In the genomic region with DNA sequence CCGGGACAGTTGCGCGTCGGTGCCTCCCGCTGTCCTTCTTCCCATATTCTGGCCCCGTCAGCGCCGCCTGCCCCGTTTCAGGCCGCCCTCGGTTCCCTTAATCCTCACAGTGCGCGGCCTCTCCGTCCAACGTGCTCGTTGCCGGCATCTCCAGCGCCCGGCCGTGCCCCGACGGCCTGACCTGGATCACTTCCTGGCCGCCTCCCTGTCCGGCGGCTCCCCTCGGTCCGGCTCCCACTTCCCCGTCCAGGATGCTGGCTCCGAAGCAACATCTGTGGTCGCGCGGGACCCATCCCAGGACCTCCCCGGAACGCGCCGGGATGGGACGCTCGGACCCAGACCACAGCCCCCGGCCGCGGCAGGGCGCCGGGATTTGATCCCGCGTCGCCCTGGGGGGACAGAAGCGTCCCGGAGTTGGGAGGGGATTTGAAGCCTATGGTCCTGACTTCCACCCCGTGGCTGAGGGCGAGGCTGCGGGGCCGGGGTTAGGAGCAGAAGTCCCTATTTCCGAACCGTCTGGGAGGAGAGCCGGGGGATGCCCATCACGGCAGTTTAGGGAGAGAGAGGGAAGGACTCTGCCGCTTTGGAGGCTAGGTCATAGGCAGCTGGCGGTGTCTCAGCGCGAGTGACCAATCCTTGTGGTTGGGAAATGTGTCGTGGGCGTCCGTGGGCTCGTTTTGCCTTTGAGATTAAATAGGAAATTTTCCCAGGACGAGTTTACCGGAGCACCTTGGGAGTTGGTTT, we compare ENCODE assay signal across 8 cellular contexts. TPM values are rescaled to one million over a fixed set of nuclear protein-coding genes. Genes with fewer than 3 reads are reported as not detected.
A peak's percentile ranks its signal among the peaks of the same experiment; 100 is the strongest.
DNase-seq lines count a peak whose midpoint lies in the region; ATAC-seq and TF ChIP-seq lines count a peak whose summit lies in the region.

No MANE protein-coding gene starts in this region.

- H3K4me1 ChIP-seq in PC-9 (replicated peaks; ENCODE audit: insufficient read depth), result peaks cover 11% of the 10 kb centered on the region
- H3K4me1 ChIP-seq in effector memory CD4-positive, alpha-beta T cell (ENCODE audit: control insufficient read depth, insufficient read depth, low read length, poor library complexity, severe bottlenecking), result peaks cover 9% of the 10 kb centered on the region
- no peaks in the 10 kb centered on the region for H3K4me1 ChIP-seq in mucosa of stomach (ENCODE audit: control insufficient read depth, insufficient read depth, low read length)

- CTCF ChIA-PET in PC-9 (lab: Charles Lee), result interaction anchor here (0.6 kb wide), 1 partner anchor 960 kb away, joined by 3 read pairs; no protein-coding TSS in a partner anchor

- peak overlapping the region; percentile 85 for H3K4me2 ChIP-seq in PC-9

- H3K27me3 ChIP-seq in PC-9 (ENCODE audit: insufficient read depth, low read depth) (no peaks in the 10 kb centered on the region), mucosa of stomach (ENCODE audit: control insufficient read depth, insufficient read depth, low read length) (no peaks in the 10 kb centered on the region)
- H3K27me3 ChIP-seq in effector memory CD4-positive, alpha-beta T cell (replicated peaks; ENCODE audit: control insufficient read depth, insufficient read depth, low read length, poor library complexity, severe bottlenecking), result no peaks in the 10 kb centered on the region

- intact Hi-C loops in PC-9 (cut with micrococcal nuclease; ENCODE audit: unreplicated experiment), result loop anchor here (1.0 to 2.0 kb wide), 3 partner anchors 28 to 90 kb away; a partner anchor contains a TSS

- H2AFZ ChIP-seq in PC-9, result peak overlapping the region; percentile 89

- ATAC-seq in HG02588 (IDR thresholded peaks at IDR 0.05; ENCODE audit: unreplicated experiment), result peak; percentile 30

- no peaks in the 10 kb centered on the region for H3K9me2 ChIP-seq in PC-9 (ENCODE audit: insufficient read depth)

- peak; percentile 7 to 9 for DNase-seq in activated CD4-positive, alpha-beta T cell treated with anti-CD3 and anti-CD28 coated beads for 4 hours
- DNase-seq in activated CD4-positive, alpha-beta T cell treated with anti-CD3 and anti-CD28 coated beads for 1 hour, result no peak
- DNase-seq in PC-9, result no peak
- DNase-seq in effector memory CD4-positive, alpha-beta T cell, result no peak
- no peak for DNase-seq in NCI-H446 (lab: John Stamatoyannopoulos, UW)
- DNase-seq in inferior parietal cortex (ENCODE audit: extremely low spot score), result no peak

- H3K4me3 ChIP-seq in PC-9 (peak overlapping the region; percentile 89), mucosa of stomach (ENCODE audit: low read length) (peak overlapping the region; percentile 94)
- H3K4me3 ChIP-seq in effector memory CD4-positive, alpha-beta T cell (ENCODE audit: insufficient read depth, low read depth, low read length, poor library complexity, severe bottlenecking), result peak overlapping the region; percentile 83

- no peaks in the 10 kb centered on the region; the same call in 1 of the 2 replicates for H4K20me1 ChIP-seq in PC-9 (ENCODE audit: insufficient read depth)

- peak overlapping the region; percentile 77; the same call in 1 of the 2 replicates for H3K27ac ChIP-seq in PC-9
- H3K27ac ChIP-seq in effector memory CD4-positive, alpha-beta T cell (ENCODE audit: insufficient read depth, low read length, poor library complexity, severe bottlenecking), result peak overlapping the region; percentile 91

- peaks cover 54% of the 10 kb centered on the region for H3K79me2 ChIP-seq in PC-9 (ENCODE audit: low read depth)

- H3F3A ChIP-seq in PC-9 (ENCODE audit: insufficient read depth, low read depth), result peaks cover 13% of the 10 kb centered on the region; the same call in 1 of the 2 replicates

- H3K9me3 ChIP-seq in PC-9 (ENCODE audit: insufficient read depth, low read depth), result no peaks in the 10 kb centered on the region
- H3K9me3 ChIP-seq in effector memory CD4-positive, alpha-beta T cell (ENCODE audit: control insufficient read depth, low read length), result no peaks in the 10 kb centered on the region
- H3K9me3 ChIP-seq in mucosa of stomach (ENCODE audit: control insufficient read depth, low read length), result no peaks in the 10 kb centered on the region

- no peak for TF ChIP-seq CTCF in PC-9 (conservative IDR thresholded peaks at IDR 0.05)

- POLR2A ChIA-PET in PC-9 (lab: Charles Lee; ENCODE audit: unreplicated experiment), result interaction anchor here (0.6 kb wide), 1 partner anchor 28 kb away, joined by 5 read pairs; no protein-coding TSS in a partner anchor

- TSS peak; percentile 38 for BruUV-seq in PC-9 (replicated peaks; lab: Mats Ljungman, UMichigan)

- peak overlapping the region; percentile 99 for H3K9ac ChIP-seq in mucosa of stomach (ENCODE audit: low read length)

- H3K36me3 ChIP-seq in PC-9 (ENCODE audit: low read depth), result no peaks in the 10 kb centered on the region
- no peaks in the 10 kb centered on the region for H3K36me3 ChIP-seq in effector memory CD4-positive, alpha-beta T cell (ENCODE audit: control insufficient read depth, insufficient read depth, low read length)
- no peaks in the 10 kb centered on the region for H3K36me3 ChIP-seq in mucosa of stomach (ENCODE audit: control insufficient read depth, insufficient read depth, low read length)

RNA-seq across cellular contexts. Expression of a gene that starts 53.8 kb away (rescaled TPM):
- total RNA-seq in PC-9 (2021), result 7.1 and 9.8 TPM in 2 replicates

RNA-seq across cellular contexts. Expression of a gene that starts 58.0 kb away (rescaled TPM):
- 31.2 and 35.2 TPM in 2 replicates for total RNA-seq in PC-9 (2021)

Comparison
In these comparisons a context has a peak if more than half of its experiments do, and no peak if none do; other contexts are left out.
1. DNase-seq: peak in activated CD4-positive, alpha-beta T cell treated with anti-CD3 and anti-CD28 coated beads for 4 hours (2 of 2); none in activated CD4-positive, alpha-beta T cell treated with anti-CD3 and anti-CD28 coated beads for 1 hour (single experiment), PC-9 (0 of 2), effector memory CD4-positive, alpha-beta T cell (0 of 3), NCI-H446 (0 of 2) and inferior parietal cortex (single experiment).
2. Peak in every context shown above with its lines, with median percentiles within 50 percentile points of each other: H3K4me3 ChIP-seq.